15 cellular contexts compared by ENCODE assay signal in genomic region chr17:48459070-48459469, GRCh38. TPM values are rescaled to one million over a fixed set of nuclear protein-coding genes. Genes with fewer than 3 reads are reported as not detected.
DNase-seq lines count a peak whose midpoint lies in the region; ATAC-seq lines count a peak whose summit lies in the region.
"Had no signal": no experiment of that assay in that cellular context is flagged by ENCODE, and none has a peak within 500 bp of the region (broad histone marks: within the 10 kb centered on the region; RNA-seq: fewer than 3 reads in every experiment).

No MANE protein-coding gene starts in this region.

- peak; percentile 60 for ATAC-seq in activated CD4-positive, alpha-beta T cell treated with anti-CD3 and anti-CD28 coated beads for 36 hours
- ATAC-seq in stimulated activated effector memory CD8-positive, alpha-beta T cell treated with anti-CD3 and anti-CD28 coated beads, Interleukin-12 subunit alpha, Interleukin-12 subunit beta, amount 100 ng/mL, for 72 hours = peak; percentile 90
- ATAC-seq in HG03439 (IDR thresholded peaks at IDR 0.05; ENCODE audit: unreplicated experiment) = no peak

- peaks cover 44% of the 10 kb centered on the region for H3K4me1 Mint-ChIP-seq in activated CD4-positive, alpha-beta T cell treated with anti-CD3 and anti-CD28 coated beads for 36 hours
- peaks cover 43% of the 10 kb centered on the region for H3K4me1 Mint-ChIP-seq in T-helper 1 cell treated with Interleukin-12 subunit alpha and Interleukin-12 subunit beta and Interleukin-4 antibody, amounts not matched to agents 30 μg/mL and 1 μg/mL, for 36 hours (ENCODE audit: low read depth)
- peaks cover 49% of the 10 kb centered on the region for H3K4me1 Mint-ChIP-seq in stimulated activated effector memory CD8-positive, alpha-beta T cell treated with anti-CD3 and anti-CD28 coated beads, Interleukin-12 subunit alpha, Interleukin-12 subunit beta, amount 100 ng/mL, for 72 hours

- H3K4me3 Mint-ChIP-seq in activated CD4-positive, alpha-beta T cell treated with anti-CD3 and anti-CD28 coated beads for 36 hours = no peak overlapping the region
- no peak overlapping the region for H3K4me3 Mint-ChIP-seq in T-helper 1 cell treated with Interleukin-12 subunit alpha and Interleukin-12 subunit beta and Interleukin-4 antibody, amounts not matched to agents 30 μg/mL and 1 μg/mL, for 36 hours
- H3K4me3 Mint-ChIP-seq in stimulated activated effector memory CD8-positive, alpha-beta T cell treated with anti-CD3 and anti-CD28 coated beads, Interleukin-12 subunit alpha, Interleukin-12 subunit beta, amount 100 ng/mL, for 72 hours = peak overlapping the region; percentile 9
- H3K4me3 Mint-ChIP-seq: H9 had no signal

- POLR2A ChIA-PET in activated CD4-positive, alpha-beta T cell treated with anti-CD3 and anti-CD28 coated beads for 36 hours (lab: Charles Lee) = no interaction called here

- intact Hi-C loops in activated CD4-positive, alpha-beta T cell treated with anti-CD3 and anti-CD28 coated beads for 36 hours (cut with DNase I, micrococcal nuclease) = loop anchor here (2.0 to 10.0 kb wide), 3 partner anchors 26 to 354 kb away; partner anchors contain the start of genes CBX1 (in 1 of the 2) and SNX11 (in 1 of the 2)

- CTCF ChIA-PET in activated CD4-positive, alpha-beta T cell treated with anti-CD3 and anti-CD28 coated beads for 36 hours (lab: Charles Lee) = interaction anchor here (0.7 to 2.0 kb wide), 10 partner anchors 34 to 597 kb away, joined by 3 to 10 read pairs (median 3); partner anchors contain the start of gene HOXB5

- H3K27me3 Mint-ChIP-seq in activated CD4-positive, alpha-beta T cell treated with anti-CD3 and anti-CD28 coated beads for 36 hours = peaks cover 3% of the 10 kb centered on the region
- peaks cover 5% of the 10 kb centered on the region for H3K27me3 Mint-ChIP-seq in T-helper 1 cell treated with Interleukin-12 subunit alpha and Interleukin-12 subunit beta and Interleukin-4 antibody, amounts not matched to agents 30 μg/mL and 1 μg/mL, for 36 hours (ENCODE audit: low read depth)

- DNase-seq in activated CD4-positive, alpha-beta T cell treated with anti-CD3 and anti-CD28 coated beads for 36 hours = peak; percentile 43
- no peak for DNase-seq in activated CD4-positive, alpha-beta T cell treated with anti-CD3 and anti-CD28 coated beads for 1 hour
- DNase-seq in stimulated activated CD4-positive, alpha-beta T cell treated with anti-CD3 and anti-CD28 coated beads, Interleukin-1b, Interleukin-23, amount 100 ng/mL, for 48 hours = peak; percentile 29
- DNase-seq in stimulated activated CD4-positive, alpha-beta T cell treated with anti-CD3 and anti-CD28 coated beads, Interleukin-4, amount 100 ng/mL, for 24 hours = no peak
- no peak for DNase-seq in stimulated activated effector memory CD8-positive, alpha-beta T cell treated with anti-CD3 and anti-CD28 coated beads, Interleukin-12 subunit alpha, Interleukin-12 subunit beta, amount 100 ng/mL, for 72 hours (ENCODE audit: low spot score in 2 of 2)
- no peak for DNase-seq in NCI-H2107 treated with DMSO at 0.1 percent for 48 hours (lab: John Stamatoyannopoulos, UW; ENCODE audit: unreplicated experiment)
- DNase-seq: 8988T, DMS 273 treated with DMSO at 0.1 percent for 48 hours, H9, NCI-H1436, NCI-H2081 treated with DMSO at 0.1 percent for 48 hours, NCI-H226, NCI-H526 had no signal

- H3K9me3 Mint-ChIP-seq in activated CD4-positive, alpha-beta T cell treated with anti-CD3 and anti-CD28 coated beads for 36 hours (ENCODE audit: low read depth) = no peaks in the 10 kb centered on the region
- no peaks in the 10 kb centered on the region for H3K9me3 Mint-ChIP-seq in T-helper 1 cell treated with Interleukin-12 subunit alpha and Interleukin-12 subunit beta and Interleukin-4 antibody, amounts not matched to agents 30 μg/mL and 1 μg/mL, for 36 hours
- H3K9me3 Mint-ChIP-seq in stimulated activated effector memory CD8-positive, alpha-beta T cell treated with anti-CD3 and anti-CD28 coated beads, Interleukin-12 subunit alpha, Interleukin-12 subunit beta, amount 100 ng/mL, for 72 hours = no peaks in the 10 kb centered on the region

- H3K27ac Mint-ChIP-seq in activated CD4-positive, alpha-beta T cell treated with anti-CD3 and anti-CD28 coated beads for 36 hours = no peak overlapping the region
- peak overlapping the region; percentile 63 for H3K27ac Mint-ChIP-seq in T-helper 1 cell treated with Interleukin-12 subunit alpha and Interleukin-12 subunit beta and Interleukin-4 antibody, amounts not matched to agents 30 μg/mL and 1 μg/mL, for 36 hours
- H3K27ac Mint-ChIP-seq in stimulated activated effector memory CD8-positive, alpha-beta T cell treated with anti-CD3 and anti-CD28 coated beads, Interleukin-12 subunit alpha, Interleukin-12 subunit beta, amount 100 ng/mL, for 72 hours = no peak overlapping the region
- H3K27ac Mint-ChIP-seq: H9 had no signal

- peaks cover 1% of the 10 kb centered on the region for H3K36me3 Mint-ChIP-seq in activated CD4-positive, alpha-beta T cell treated with anti-CD3 and anti-CD28 coated beads for 36 hours (ENCODE audit: low read depth)
- peaks cover 4% of the 10 kb centered on the region for H3K36me3 Mint-ChIP-seq in T-helper 1 cell treated with Interleukin-12 subunit alpha and Interleukin-12 subunit beta and Interleukin-4 antibody, amounts not matched to agents 30 μg/mL and 1 μg/mL, for 36 hours (ENCODE audit: low read depth)
- no peaks in the 10 kb centered on the region for H3K36me3 Mint-ChIP-seq in stimulated activated effector memory CD8-positive, alpha-beta T cell treated with anti-CD3 and anti-CD28 coated beads, Interleukin-12 subunit alpha, Interleukin-12 subunit beta, amount 100 ng/mL, for 72 hours

RNA-seq across cellular contexts. Expression of gene SKAP1, which starts 29.1 kb away (rescaled TPM):
- total RNA-seq in activated CD4-positive, alpha-beta T cell treated with anti-CD3 and anti-CD28 coated beads for 36 hours = 100 to 1,000 TPM in 1 of 2 experiments, 10 to 100 TPM in 1; 76.1 to 109 TPM
- total RNA-seq: H9 had no signal

Comparison
In these comparisons a context has a peak if more than half of its experiments do, and no peak if none do; other contexts are left out.
1. DNase-seq: peak in activated CD4-positive, alpha-beta T cell treated with anti-CD3 and anti-CD28 coated beads for 36 hours (single experiment) and stimulated activated CD4-positive, alpha-beta T cell treated with anti-CD3 and anti-CD28 coated beads, Interleukin-1b, Interleukin-23, amount 100 ng/mL, for 48 hours (single experiment); none in activated CD4-positive, alpha-beta T cell treated with anti-CD3 and anti-CD28 coated beads for 1 hour (single experiment), stimulated activated CD4-positive, alpha-beta T cell treated with anti-CD3 and anti-CD28 coated beads, Interleukin-4, amount 100 ng/mL, for 24 hours (single experiment), stimulated activated effector memory CD8-positive, alpha-beta T cell treated with anti-CD3 and anti-CD28 coated beads, Interleukin-12 subunit alpha, Interleukin-12 subunit beta, amount 100 ng/mL, for 72 hours (0 of 2) and NCI-H2107 treated with DMSO at 0.1 percent for 48 hours (single experiment).